In genomic region chr17:14316131-14316854, GRCh38 we compare ENCODE assay signal across 18 cellular contexts. TPM values are rescaled to one million over a fixed set of nuclear protein-coding genes. Genes with fewer than 3 reads are reported as not detected.
DNase-seq lines count a peak whose midpoint lies in the region; ATAC-seq, FAIRE-seq and TF ChIP-seq lines count a peak whose summit lies in the region.
"Had no signal": no experiment of that assay in that cellular context is flagged by ENCODE, and none has a peak within 500 bp of the region (broad histone marks: within the 10 kb centered on the region; RNA-seq: fewer than 3 reads in every experiment).

No MANE protein-coding gene starts in this region.

- no peak overlapping the region for H2AFZ ChIP-seq in astrocyte (ENCODE audit: low read depth, low read length)
- H2AFZ ChIP-seq in MM.1S (ENCODE audit: low read length): no peak overlapping the region

- no peaks in the 10 kb centered on the region for H3K9me2 ChIP-seq in MM.1S (replicated peaks; ENCODE audit: insufficient read depth, low read length)

- H3K4me3 Mint-ChIP-seq in CD4-positive, alpha-beta T cell: no peak overlapping the region
- no peak overlapping the region for H3K4me3 Mint-ChIP-seq in astrocyte (ENCODE audit: unreplicated experiment)
- H3K4me3 Mint-ChIP-seq: activated naive CD4-positive, alpha-beta T cell treated with anti-CD3 and anti-CD28 coated beads, Interleukin-2, amount 10 ng/mL, durations not matched to agents 7 days and 5 days; stimulated activated naive CD8-positive, alpha-beta T cell treated with anti-CD3 and anti-CD28 coated beads, Interleukin-15, Interleukin-2, amounts not matched to agents 100 ng/mL and 50 ng/mL, for 24 hours had no signal

- H3F3A ChIP-seq in MM.1S (ENCODE audit: insufficient read depth, low read length): no peaks in the 10 kb centered on the region

- H3K4me2 ChIP-seq in astrocyte (ENCODE audit: low read length): peak overlapping the region; percentile 13
- H3K4me2 ChIP-seq in MM.1S (ENCODE audit: low read depth, low read length): no peak overlapping the region
- H3K4me2 ChIP-seq: smooth muscle cell had no signal

- intact Hi-C loops in CD4-positive, alpha-beta T cell (cut with DNase I, micrococcal nuclease): no loop called here
- intact Hi-C loops in right lobe of liver (cut with DNase I): no loop called here

- no peak overlapping the region for H3K4me3 ChIP-seq in HUES48 (ENCODE audit: low read depth, low read length)
- no peak overlapping the region for H3K4me3 ChIP-seq in astrocyte (ENCODE audit: insufficient read depth, low read depth, low read length)
- no peak overlapping the region for H3K4me3 ChIP-seq in right lobe of liver
- no peak overlapping the region for H3K4me3 ChIP-seq in SJCRH30
- no peak overlapping the region for H3K4me3 ChIP-seq in MM.1S (ENCODE audit: low read length)
- H3K4me3 ChIP-seq: smooth muscle cell had no signal

- H3K27me3 Mint-ChIP-seq in CD4-positive, alpha-beta T cell: no peaks in the 10 kb centered on the region
- H3K27me3 Mint-ChIP-seq in astrocyte (ENCODE audit: low read depth, unreplicated experiment): no peaks in the 10 kb centered on the region
- H3K27me3 Mint-ChIP-seq: activated naive CD4-positive, alpha-beta T cell treated with anti-CD3 and anti-CD28 coated beads, Interleukin-2, amount 10 ng/mL, durations not matched to agents 7 days and 5 days; stimulated activated naive CD8-positive, alpha-beta T cell treated with anti-CD3 and anti-CD28 coated beads, Interleukin-15, Interleukin-2, amounts not matched to agents 100 ng/mL and 50 ng/mL, for 24 hours had no signal

- H3K36me3 ChIP-seq in HUES48 (ENCODE audit: control insufficient read depth, insufficient read depth, low read length) (no peaks in the 10 kb centered on the region), astrocyte (ENCODE audit: insufficient read depth, low read length) (peaks cover 3% of the 10 kb centered on the region), right lobe of liver (no peaks in the 10 kb centered on the region), SJCRH30 (0 out of 2 replicates have a peak, but pooled peaks cover 2% of the 10 kb centered on the region), MM.1S (replicated peaks; ENCODE audit: insufficient read depth, low read length) (no peaks in the 10 kb centered on the region)

- H3K9me3 ChIP-seq in CD4-positive, alpha-beta T cell (ENCODE audit: control insufficient read depth, low read length): no peaks in the 10 kb centered on the region
- H3K9me3 ChIP-seq in HUES48 (ENCODE audit: control insufficient read depth, insufficient read depth, low read length): no peaks in the 10 kb centered on the region
- no peaks in the 10 kb centered on the region for H3K9me3 ChIP-seq in astrocyte (ENCODE audit: insufficient read depth, low read depth, low read length)
- H3K9me3 ChIP-seq in right lobe of liver: no peaks in the 10 kb centered on the region
- no peaks in the 10 kb centered on the region for H3K9me3 ChIP-seq in SJCRH30 (replicated peaks)
- no peaks in the 10 kb centered on the region for H3K9me3 ChIP-seq in MM.1S (replicated peaks; ENCODE audit: insufficient read depth, low read length)

- no peak for DNase-seq in CD4-positive, alpha-beta T cell
- peak; percentile 25 for DNase-seq in astrocyte (ENCODE audit: low read depth)
- no peak for DNase-seq in right lobe of liver
- DNase-seq in SJCRH30: no peak
- DNase-seq in ureter (ENCODE audit: low spot score): no peak
- no peak for DNase-seq in MM.1S
- no peak for DNase-seq in GM20000 (ENCODE audit: low spot score)
- DNase-seq: activated naive CD4-positive, alpha-beta T cell treated with anti-CD3 and anti-CD28 coated beads, Interleukin-2, amount 10 ng/mL, durations not matched to agents 7 days and 5 days; DMS53; effector memory CD4-positive, alpha-beta T cell; foreskin keratinocyte; NCI-H1048; NCI-H226; occipital lobe; PC-3 had no signal

- ATAC-seq in CD4-positive, alpha-beta T cell (ENCODE audit: poor library complexity): no peak
- ATAC-seq in right lobe of liver: peak; percentile 71 to 78 (median 74)
- ATAC-seq: foreskin keratinocyte, PC-3 had no signal

- H3K36me3 Mint-ChIP-seq in CD4-positive, alpha-beta T cell (ENCODE audit: low read depth): peaks cover 48% of the 10 kb centered on the region
- peaks cover 17% of the 10 kb centered on the region for H3K36me3 Mint-ChIP-seq in astrocyte (ENCODE audit: low read depth, unreplicated experiment)

- no peaks in the 10 kb centered on the region for H3K27me3 ChIP-seq in CD4-positive, alpha-beta T cell (ENCODE audit: control insufficient read depth, insufficient read depth, low read length)
- H3K27me3 ChIP-seq in HUES48 (ENCODE audit: control insufficient read depth, insufficient read depth, low read length): peaks cover 4% of the 10 kb centered on the region; the same call in 1 of the 2 replicates
- no peaks in the 10 kb centered on the region for H3K27me3 ChIP-seq in astrocyte (ENCODE audit: insufficient read depth, low read length)
- no peaks in the 10 kb centered on the region for H3K27me3 ChIP-seq in right lobe of liver
- H3K27me3 ChIP-seq in SJCRH30: no peaks in the 10 kb centered on the region
- H3K27me3 ChIP-seq in MM.1S (replicated peaks; ENCODE audit: insufficient read depth, low read length): no peaks in the 10 kb centered on the region
- H3K27me3 ChIP-seq: foreskin keratinocyte had no signal

- H3K27ac ChIP-seq in CD4-positive, alpha-beta T cell (ENCODE audit: low read depth, low read length): no peak overlapping the region
- peak overlapping the region; percentile 33 for H3K27ac ChIP-seq in HUES48 (ENCODE audit: low read depth, low read length)
- no peak overlapping the region for H3K27ac ChIP-seq in astrocyte (ENCODE audit: low read depth, low read length)
- peak overlapping the region in 1 of 3 donors; percentile 39 for H3K27ac ChIP-seq in right lobe of liver
- no peak overlapping the region for H3K27ac ChIP-seq in SJCRH30
- H3K27ac ChIP-seq in MM.1S (ENCODE audit: low read length): no peak overlapping the region
- H3K27ac ChIP-seq: foreskin keratinocyte had no signal

- POLR2A ChIA-PET in CD4-positive, alpha-beta T cell (lab: Charles Lee): no interaction called here

- no peak overlapping the region for H3K9ac ChIP-seq in HUES48 (ENCODE audit: low read depth, low read length)
- no peak overlapping the region for H3K9ac ChIP-seq in astrocyte (ENCODE audit: low read length)
- H3K9ac ChIP-seq in MM.1S (ENCODE audit: low read length): no peak overlapping the region

- WGBS in right lobe of liver (ENCODE audit: insufficient coverage, low coverage, low lambda C conversion rate, missing lambda C conversion rate): 11% methylated on average over 10 of the region's 10 CpGs

- H4K20me1 ChIP-seq in astrocyte (ENCODE audit: insufficient read depth, low read length) (peaks cover 79% of the 10 kb centered on the region), MM.1S (ENCODE audit: insufficient read depth, low read length) (no peaks in the 10 kb centered on the region)

- peaks cover 87% of the 10 kb centered on the region for H3K79me2 ChIP-seq in astrocyte (ENCODE audit: insufficient read depth, low read length)
- H3K79me2 ChIP-seq in MM.1S (ENCODE audit: low read length): no peaks in the 10 kb centered on the region

- H3K4me1 ChIP-seq in HUES48 (ENCODE audit: control insufficient read depth, insufficient read depth, low read length) (peaks cover 45% of the 10 kb centered on the region), astrocyte (ENCODE audit: insufficient read depth, low read length) (peaks cover 9% of the 10 kb centered on the region), right lobe of liver (peaks cover 0 to 42% (median 15%) of the 10 kb centered on the region in 4 donors), SJCRH30 (no peaks in the 10 kb centered on the region), MM.1S (ENCODE audit: low read length) (no peaks in the 10 kb centered on the region)
- H3K4me1 ChIP-seq: foreskin keratinocyte had no signal

- peaks cover 88% of the 10 kb centered on the region for H3K4me1 Mint-ChIP-seq in CD4-positive, alpha-beta T cell (ENCODE audit: low read depth)
- peaks cover 12% of the 10 kb centered on the region for H3K4me1 Mint-ChIP-seq in astrocyte (ENCODE audit: low read depth, unreplicated experiment)

- H3K27ac Mint-ChIP-seq in CD4-positive, alpha-beta T cell: peak overlapping the region; percentile 52
- no peak overlapping the region for H3K27ac Mint-ChIP-seq in astrocyte (ENCODE audit: unreplicated experiment)
- H3K27ac Mint-ChIP-seq: activated naive CD4-positive, alpha-beta T cell treated with anti-CD3 and anti-CD28 coated beads, Interleukin-2, amount 10 ng/mL, durations not matched to agents 7 days and 5 days; stimulated activated naive CD8-positive, alpha-beta T cell treated with anti-CD3 and anti-CD28 coated beads, Interleukin-15, Interleukin-2, amounts not matched to agents 100 ng/mL and 50 ng/mL, for 24 hours had no signal

- FAIRE-seq in astrocyte (lab: Jason Lieb, UNC): no peak

- no peaks in the 10 kb centered on the region for H3K9me3 Mint-ChIP-seq in CD4-positive, alpha-beta T cell
- H3K9me3 Mint-ChIP-seq in astrocyte (ENCODE audit: unreplicated experiment): no peaks in the 10 kb centered on the region
- H3K9me3 Mint-ChIP-seq: activated naive CD4-positive, alpha-beta T cell treated with anti-CD3 and anti-CD28 coated beads, Interleukin-2, amount 10 ng/mL, durations not matched to agents 7 days and 5 days; stimulated activated naive CD8-positive, alpha-beta T cell treated with anti-CD3 and anti-CD28 coated beads, Interleukin-15, Interleukin-2, amounts not matched to agents 100 ng/mL and 50 ng/mL, for 24 hours had no signal

- CTCF ChIA-PET in CD4-positive, alpha-beta T cell (lab: Charles Lee): interaction anchor here (1.6 kb wide), 1 partner anchor 10 kb away, joined by 3 read pairs; no protein-coding TSS in a partner anchor

- no peak for TF ChIP-seq CTCF in CD4-positive, alpha-beta T cell (IDR thresholded peaks at IDR 0.05)
- TF ChIP-seq CTCF in astrocyte (IDR thresholded peaks at IDR 0.05; ENCODE audit: insufficient read depth, low read depth, low read length) (no peak), right lobe of liver (IDR thresholded peaks at IDR 0.05) (peak in 3 of 4 donors; percentile 14 to 35 (median 21)), MM.1S (IDR thresholded peaks at IDR 0.05; ENCODE audit: low read length) (no peak), GM20000 (IDR thresholded peaks at IDR 0.05; ENCODE audit: extremely low read depth, missing control alignments) (no peak)

- no peak for TF ChIP-seq POLR2A in right lobe of liver (IDR thresholded peaks at IDR 0.05)

RNA-seq across cellular contexts. Expression of gene HS3ST3B1, which starts 15.4 kb away (rescaled TPM):
- total RNA-seq in CD4-positive, alpha-beta T cell: 10 to 100 TPM in 1 of 2 experiments, 1 to 10 TPM in 1; 9.3 to 11.5 TPM
- total RNA-seq in astrocyte: 8.7 and 8.9 TPM in 2 replicates
- 10 to 100 TPM; 22.5 to 36.6 (median 28.2) TPM for total RNA-seq in right lobe of liver
- total RNA-seq in SJCRH30 (2014; rRNA removed; shearing (Covaris generic)): 41.5 and 44.8 TPM in 2 replicates
- total RNA-seq in ureter: 1.8 TPM

Comparison
In these comparisons a context has a peak if more than half of its experiments do, and no peak if none do; other contexts are left out.
1. CTCF ChIP-seq: peak in right lobe of liver (3 of 4); none in CD4-positive, alpha-beta T cell (single experiment), astrocyte (single experiment), MM.1S (single experiment) and GM20000 (single experiment).